ENCODE assay signal across 2 cellular contexts in genomic region chr1:222644649-222645005, GRCh38.
TF ChIP-seq lines count a peak whose summit lies in the region.

No MANE protein-coding gene starts in this region.

TF ChIP-seq in K562, 482 proteins besides CTCF, POLR2A, EP300 and RAD21 (continues in another document):
- TF ChIP-seq BRD9 (IDR thresholded peaks at IDR 0.05; ENCODE audit: low read depth, partially characterized antibody) (peak; percentile 25), ZBTB40 (IDR thresholded peaks at IDR 0.05) (no peak), ZBTB40 (CRISPR knock-in tag; IDR thresholded peaks at IDR 0.05) (peak; percentile 88), RBM22 (IDR thresholded peaks at IDR 0.05; ENCODE audit: low read depth, low read length, poor library complexity, severe bottlenecking) (no peak), ZBTB17 (CRISPR knock-in tag; IDR thresholded peaks at IDR 0.05) (no peak), HDAC8 (tag; IDR thresholded peaks at IDR 0.05) (no peak), NR1H2 (CRISPR knock-in tag; IDR thresholded peaks at IDR 0.05) (no peak), JUN (IDR thresholded peaks at IDR 0.05; ENCODE audit: borderline replicate concordance, low read depth, low read length) (no peak), JUN (CRISPR knock-in tag; IDR thresholded peaks at IDR 0.05; ENCODE audit: borderline replicate concordance) (0 out of 2 replicates have a peak, but pooled peaks have one; percentile 12), ZNF384 (IDR thresholded peaks at IDR 0.05; ENCODE audit: low read depth, low read length) (peak; percentile 62), CEBPG (CRISPR knock-in tag; IDR thresholded peaks at IDR 0.05) (peak; percentile 35; the same call in 1 of the 2 replicates), CEBPG (tag; conservative IDR thresholded peaks at IDR 0.05 in 1 of 2, IDR thresholded peaks at IDR 0.05 in 1 of 2) (peak in 1 of 2 experiments; percentile 29; a peak in 2 of 4 replicates), ZNF589 (CRISPR knock-in tag; IDR thresholded peaks at IDR 0.05; ENCODE audit: low read depth) (no peak)
- TF ChIP-seq, protein P1, sequence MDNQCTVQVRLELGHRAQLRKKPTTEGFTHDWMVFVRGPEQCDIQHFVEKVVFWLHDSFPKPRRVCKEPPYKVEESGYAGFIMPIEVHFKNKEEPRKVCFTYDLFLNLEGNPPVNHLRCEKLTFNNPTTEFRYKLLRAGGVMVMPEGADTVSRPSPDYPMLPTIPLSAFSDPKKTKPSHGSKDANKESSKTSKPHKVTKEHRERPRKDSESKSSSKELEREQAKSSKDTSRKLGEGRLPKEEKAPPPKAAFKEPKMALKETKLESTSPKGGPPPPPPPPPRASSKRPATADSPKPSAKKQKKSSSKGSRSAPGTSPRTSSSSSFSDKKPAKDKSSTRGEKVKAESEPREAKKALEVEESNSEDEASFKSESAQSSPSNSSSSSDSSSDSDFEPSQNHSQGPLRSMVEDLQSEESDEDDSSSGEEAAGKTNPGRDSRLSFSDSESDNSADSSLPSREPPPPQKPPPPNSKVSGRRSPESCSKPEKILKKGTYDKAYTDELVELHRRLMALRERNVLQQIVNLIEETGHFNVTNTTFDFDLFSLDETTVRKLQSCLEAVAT (IDR thresholded peaks at IDR 0.05), result peak in 1 of 2 experiments; percentile 29; a peak in 1 of 4 replicates
- TF ChIP-seq, protein P2, sequence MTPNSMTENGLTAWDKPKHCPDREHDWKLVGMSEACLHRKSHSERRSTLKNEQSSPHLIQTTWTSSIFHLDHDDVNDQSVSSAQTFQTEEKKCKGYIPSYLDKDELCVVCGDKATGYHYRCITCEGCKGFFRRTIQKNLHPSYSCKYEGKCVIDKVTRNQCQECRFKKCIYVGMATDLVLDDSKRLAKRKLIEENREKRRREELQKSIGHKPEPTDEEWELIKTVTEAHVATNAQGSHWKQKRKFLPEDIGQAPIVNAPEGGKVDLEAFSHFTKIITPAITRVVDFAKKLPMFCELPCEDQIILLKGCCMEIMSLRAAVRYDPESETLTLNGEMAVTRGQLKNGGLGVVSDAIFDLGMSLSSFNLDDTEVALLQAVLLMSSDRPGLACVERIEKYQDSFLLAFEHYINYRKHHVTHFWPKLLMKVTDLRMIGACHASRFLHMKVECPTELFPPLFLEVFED (CRISPR knock-in tag; conservative IDR thresholded peaks at IDR 0.05), result 0 out of 2 replicates have a peak, but pooled peaks have one; percentile 51

TF ChIP-seq in HepG2, 621 proteins besides CTCF, POLR2A, EP300 and RAD21 (continues in another document):
- TF ChIP-seq, protein P3, sequence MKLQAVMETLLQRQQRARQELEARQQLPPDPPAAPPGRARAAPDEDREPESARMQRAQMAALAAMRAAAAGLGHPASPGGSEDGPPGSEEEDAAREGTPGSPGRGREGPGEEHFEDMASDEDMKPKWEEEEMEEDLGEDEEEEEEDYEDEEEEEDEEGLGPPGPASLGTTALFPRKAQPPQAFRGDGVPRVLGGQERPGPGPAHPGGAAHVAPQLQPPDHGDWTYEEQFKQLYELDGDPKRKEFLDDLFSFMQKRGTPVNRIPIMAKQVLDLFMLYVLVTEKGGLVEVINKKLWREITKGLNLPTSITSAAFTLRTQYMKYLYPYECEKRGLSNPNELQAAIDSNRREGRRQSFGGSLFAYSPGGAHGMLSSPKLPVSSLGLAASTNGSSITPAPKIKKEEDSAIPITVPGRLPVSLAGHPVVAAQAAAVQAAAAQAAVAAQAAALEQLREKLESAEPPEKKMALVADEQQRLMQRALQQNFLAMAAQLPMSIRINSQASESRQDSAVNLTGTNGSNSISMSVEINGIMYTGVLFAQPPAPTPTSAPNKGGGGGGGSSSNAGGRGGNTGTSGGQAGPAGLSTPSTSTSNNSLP (IDR thresholded peaks at IDR 0.05; ENCODE audit: low read depth, low read length), result no peak
- TF ChIP-seq ZNF468 (CRISPR knock-in tag; IDR thresholded peaks at IDR 0.05) (no peak), MEIS1 (CRISPR knock-in tag; IDR thresholded peaks at IDR 0.05; ENCODE audit: borderline replicate concordance) (no peak), ZFP91 (CRISPR knock-in tag; IDR thresholded peaks at IDR 0.05; ENCODE audit: borderline replicate concordance) (no peak), CBFB (CRISPR knock-in tag; IDR thresholded peaks at IDR 0.05) (no peak), KAT2B (IDR thresholded peaks at IDR 0.05; ENCODE audit: borderline replicate concordance, low read depth, low read length) (no peak), EZH2 (conservative IDR thresholded peaks at IDR 0.05; ENCODE audit: low read depth, low read length) (no peak), ZFP62 (CRISPR knock-in tag; IDR thresholded peaks at IDR 0.05) (no peak), AHDC1 (CRISPR knock-in tag; IDR thresholded peaks at IDR 0.05; ENCODE audit: borderline replicate concordance) (no peak; the same call in 1 of the 2 replicates), CC2D1A (CRISPR knock-in tag; IDR thresholded peaks at IDR 0.05) (no peak), ZNF33A (CRISPR knock-in tag; IDR thresholded peaks at IDR 0.05; ENCODE audit: borderline replicate concordance) (no peak), ZBTB42 (CRISPR knock-in tag; IDR thresholded peaks at IDR 0.05) (no peak), KDM5A (IDR thresholded peaks at IDR 0.05; ENCODE audit: borderline replicate concordance, low read length) (0 out of 2 replicates have a peak, but pooled peaks have one; percentile 28), ZNF24 (IDR thresholded peaks at IDR 0.05) (no peak), ZNF451 (CRISPR knock-in tag; IDR thresholded peaks at IDR 0.05) (no peak), NKX3-1 (CRISPR knock-in tag; IDR thresholded peaks at IDR 0.05) (no peak), ZNF782 (CRISPR knock-in tag; IDR thresholded peaks at IDR 0.05; ENCODE audit: borderline replicate concordance) (no peak), ZNF432 (CRISPR knock-in tag; IDR thresholded peaks at IDR 0.05; ENCODE audit: borderline replicate concordance) (no peak), DR1 (CRISPR knock-in tag; IDR thresholded peaks at IDR 0.05) (no peak), ZBTB38 (CRISPR knock-in tag; IDR thresholded peaks at IDR 0.05) (no peak), ZBTB49 (CRISPR knock-in tag; IDR thresholded peaks at IDR 0.05; ENCODE audit: borderline replicate concordance) (no peak), ZNF713 (CRISPR knock-in tag; IDR thresholded peaks at IDR 0.05) (no peak), ZMYM2 (CRISPR knock-in tag; IDR thresholded peaks at IDR 0.05) (no peak), FOXC1 (CRISPR knock-in tag; IDR thresholded peaks at IDR 0.05; ENCODE audit: borderline replicate concordance) (0 out of 2 replicates have a peak, but pooled peaks have one; percentile 2), ZNF605 (CRISPR knock-in tag; IDR thresholded peaks at IDR 0.05) (no peak)
- TF ChIP-seq, protein P4, sequence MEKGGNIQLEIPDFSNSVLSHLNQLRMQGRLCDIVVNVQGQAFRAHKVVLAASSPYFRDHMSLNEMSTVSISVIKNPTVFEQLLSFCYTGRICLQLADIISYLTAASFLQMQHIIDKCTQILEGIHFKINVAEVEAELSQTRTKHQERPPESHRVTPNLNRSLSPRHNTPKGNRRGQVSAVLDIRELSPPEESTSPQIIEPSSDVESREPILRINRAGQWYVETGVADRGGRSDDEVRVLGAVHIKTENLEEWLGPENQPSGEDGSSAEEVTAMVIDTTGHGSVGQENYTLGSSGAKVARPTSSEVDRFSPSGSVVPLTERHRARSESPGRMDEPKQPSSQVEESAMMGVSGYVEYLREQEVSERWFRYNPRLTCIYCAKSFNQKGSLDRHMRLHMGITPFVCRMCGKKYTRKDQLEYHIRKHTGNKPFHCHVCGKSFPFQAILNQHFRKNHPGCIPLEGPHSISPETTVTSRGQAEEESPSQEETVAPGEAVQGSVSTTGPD (CRISPR knock-in tag; IDR thresholded peaks at IDR 0.05), result 0 out of 2 replicates have a peak, but pooled peaks have one; percentile 9
- TF ChIP-seq, protein P5, sequence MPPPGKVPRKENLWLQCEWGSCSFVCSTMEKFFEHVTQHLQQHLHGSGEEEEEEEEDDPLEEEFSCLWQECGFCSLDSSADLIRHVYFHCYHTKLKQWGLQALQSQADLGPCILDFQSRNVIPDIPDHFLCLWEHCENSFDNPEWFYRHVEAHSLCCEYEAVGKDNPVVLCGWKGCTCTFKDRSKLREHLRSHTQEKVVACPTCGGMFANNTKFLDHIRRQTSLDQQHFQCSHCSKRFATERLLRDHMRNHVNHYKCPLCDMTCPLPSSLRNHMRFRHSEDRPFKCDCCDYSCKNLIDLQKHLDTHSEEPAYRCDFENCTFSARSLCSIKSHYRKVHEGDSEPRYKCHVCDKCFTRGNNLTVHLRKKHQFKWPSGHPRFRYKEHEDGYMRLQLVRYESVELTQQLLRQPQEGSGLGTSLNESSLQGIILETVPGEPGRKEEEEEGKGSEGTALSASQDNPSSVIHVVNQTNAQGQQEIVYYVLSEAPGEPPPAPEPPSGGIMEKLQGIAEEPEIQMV (CRISPR knock-in tag; IDR thresholded peaks at IDR 0.05; ENCODE audit: low read depth), result no peak
- TF ChIP-seq, protein P6, sequence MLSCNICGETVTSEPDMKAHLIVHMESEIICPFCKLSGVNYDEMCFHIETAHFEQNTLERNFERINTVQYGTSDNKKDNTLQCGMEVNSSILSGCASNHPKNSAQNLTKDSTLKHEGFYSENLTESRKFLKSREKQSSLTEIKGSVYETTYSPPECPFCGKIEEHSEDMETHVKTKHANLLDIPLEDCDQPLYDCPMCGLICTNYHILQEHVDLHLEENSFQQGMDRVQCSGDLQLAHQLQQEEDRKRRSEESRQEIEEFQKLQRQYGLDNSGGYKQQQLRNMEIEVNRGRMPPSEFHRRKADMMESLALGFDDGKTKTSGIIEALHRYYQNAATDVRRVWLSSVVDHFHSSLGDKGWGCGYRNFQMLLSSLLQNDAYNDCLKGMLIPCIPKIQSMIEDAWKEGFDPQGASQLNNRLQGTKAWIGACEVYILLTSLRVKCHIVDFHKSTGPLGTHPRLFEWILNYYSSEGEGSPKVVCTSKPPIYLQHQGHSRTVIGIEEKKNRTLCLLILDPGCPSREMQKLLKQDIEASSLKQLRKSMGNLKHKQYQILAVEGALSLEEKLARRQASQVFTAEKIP (CRISPR knock-in tag; IDR thresholded peaks at IDR 0.05; ENCODE audit: borderline replicate concordance), result no peak
- TF ChIP-seq, protein P7, sequence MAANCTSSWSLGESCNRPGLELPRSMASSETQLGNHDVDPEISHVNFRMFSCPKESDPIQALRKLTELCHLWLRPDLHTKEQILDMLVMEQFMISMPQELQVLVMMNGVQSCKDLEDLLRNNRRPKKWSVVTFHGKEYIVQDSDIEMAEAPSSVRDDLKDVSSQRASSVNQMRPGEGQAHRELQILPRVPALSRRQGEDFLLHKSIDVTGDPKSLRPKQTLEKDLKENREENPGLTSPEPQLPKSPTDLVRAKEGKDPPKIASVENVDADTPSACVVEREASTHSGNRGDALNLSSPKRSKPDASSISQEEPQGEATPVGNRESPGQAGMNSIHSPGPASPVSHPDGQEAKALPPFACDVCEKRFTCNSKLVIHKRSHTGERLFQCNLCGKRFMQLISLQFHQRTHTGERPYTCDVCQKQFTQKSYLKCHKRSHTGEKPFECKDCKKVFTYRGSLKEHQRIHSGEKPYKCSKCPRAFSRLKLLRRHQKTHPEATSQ (CRISPR knock-in tag; IDR thresholded peaks at IDR 0.05; ENCODE audit: borderline replicate concordance), result no peak
